Comparison of ENCODE assay signal across 12 cellular contexts in genomic region chr1:3417082-3417728, GRCh38. TPM values are rescaled to one million over a fixed set of nuclear protein-coding genes. Genes with fewer than 3 reads are reported as not detected.
A peak's percentile ranks its signal among the peaks of the same experiment; 100 is the strongest.
DNase-seq lines count a peak whose midpoint lies in the region; ATAC-seq and TF ChIP-seq lines count a peak whose summit lies in the region.
"Had no signal": no experiment of that assay in that cellular context is flagged by ENCODE, and none has a peak within 500 bp of the region (broad histone marks: within the 10 kb centered on the region; RNA-seq: fewer than 3 reads in every experiment).

No MANE protein-coding gene starts in this region.

- peak; percentile 65 for TF ChIP-seq CTCF in KMS-11 (conservative IDR thresholded peaks at IDR 0.05; ENCODE audit: low read depth, low read length)
- TF ChIP-seq CTCF in cardiac fibroblast (IDR thresholded peaks at IDR 0.05; ENCODE audit: low read depth, low read length), result peak; percentile 28
- TF ChIP-seq CTCF in neural progenitor cell (IDR thresholded peaks at IDR 0.05), result peak; percentile 67

- H3K9ac ChIP-seq in KMS-11 (no peak overlapping the region), neural progenitor cell (no peak overlapping the region)

- H3K4me2 ChIP-seq in KMS-11, result no peak overlapping the region
- H3K4me2 ChIP-seq in neural progenitor cell, result no peak overlapping the region

- H3K36me3 ChIP-seq in KMS-11 (ENCODE audit: insufficient read depth) (no peaks in the 10 kb centered on the region), neural progenitor cell (no peaks in the 10 kb centered on the region)

- DNase-seq in DMS53 (lab: John Stamatoyannopoulos, UW), result peak; percentile 15
- DNase-seq in DMS53 treated with DMSO at 0.1 percent for 48 hours (lab: John Stamatoyannopoulos, UW; ENCODE audit: unreplicated experiment), result no peak
- DNase-seq in cardiac fibroblast (ENCODE audit: low read depth in 2 of 2), result peak in 1 of 2 donors; percentile 13
- DNase-seq in neural progenitor cell (ENCODE audit: low spot score), result no peak
- DNase-seq in activated T-helper 2 cell treated with anti-CD3 and anti-CD28 coated beads, Interferon-gamma antibody, Interleukin-2, Interleukin-4, amounts not matched to agents 10 μg/mL and 5 μg/mL and 100 μg/mL, durations not matched to agents 14 hours and 24 hours and 36 hours (ENCODE audit: low spot score), result no peak
- DNase-seq: naive thymus-derived CD4-positive, alpha-beta T cell; NCI-H1105 treated with DMSO at 0.1 percent for 48 hours had no signal

- H3K4me3 ChIP-seq in KMS-11 (IDR thresholded peaks at IDR 0.05; ENCODE audit: insufficient read depth, low read depth, low read length), result no peak overlapping the region
- H3K4me3 ChIP-seq in cardiac fibroblast (replicated peaks in 1 of 2; ENCODE audit: low read depth in 2 of 2, low read length in 2 of 2), result no peak overlapping the region
- no peak overlapping the region for H3K4me3 ChIP-seq in neural progenitor cell

- H3K9me3 ChIP-seq in neural progenitor cell (ENCODE audit: low read depth), result no peaks in the 10 kb centered on the region

- peaks cover 11% of the 10 kb centered on the region for H3K9me3 Mint-ChIP-seq in neural progenitor cell
- no peaks in the 10 kb centered on the region for H3K9me3 Mint-ChIP-seq in activated T-helper 2 cell treated with anti-CD3 and anti-CD28 coated beads, Interferon-gamma antibody, Interleukin-2, Interleukin-4, amounts not matched to agents 10 μg/mL and 5 μg/mL and 100 μg/mL, durations not matched to agents 14 hours and 24 hours and 36 hours

- H3K79me2 ChIP-seq in KMS-11 (ENCODE audit: insufficient read depth, low read depth) (no peaks in the 10 kb centered on the region), neural progenitor cell (ENCODE audit: low read depth) (no peaks in the 10 kb centered on the region)

- peaks cover 6% of the 10 kb centered on the region for H3K27me3 Mint-ChIP-seq in neural progenitor cell (ENCODE audit: insufficient read depth, low read depth)
- no peaks in the 10 kb centered on the region for H3K27me3 Mint-ChIP-seq in activated T-helper 2 cell treated with anti-CD3 and anti-CD28 coated beads, Interferon-gamma antibody, Interleukin-2, Interleukin-4, amounts not matched to agents 10 μg/mL and 5 μg/mL and 100 μg/mL, durations not matched to agents 14 hours and 24 hours and 36 hours (ENCODE audit: low read depth)

- H3K36me3 Mint-ChIP-seq in neural progenitor cell, result peaks cover 6% of the 10 kb centered on the region
- no peaks in the 10 kb centered on the region for H3K36me3 Mint-ChIP-seq in activated T-helper 2 cell treated with anti-CD3 and anti-CD28 coated beads, Interferon-gamma antibody, Interleukin-2, Interleukin-4, amounts not matched to agents 10 μg/mL and 5 μg/mL and 100 μg/mL, durations not matched to agents 14 hours and 24 hours and 36 hours (ENCODE audit: low read depth)
- H3K36me3 Mint-ChIP-seq: stimulated activated effector memory CD8-positive, alpha-beta T cell treated with anti-CD3 and anti-CD28 coated beads, Interleukin-12 subunit alpha, Interleukin-12 subunit beta, amount 100 ng/mL, for 72 hours had no signal

- H3K27ac Mint-ChIP-seq in neural progenitor cell, result no peak overlapping the region
- no peak overlapping the region for H3K27ac Mint-ChIP-seq in activated T-helper 2 cell treated with anti-CD3 and anti-CD28 coated beads, Interferon-gamma antibody, Interleukin-2, Interleukin-4, amounts not matched to agents 10 μg/mL and 5 μg/mL and 100 μg/mL, durations not matched to agents 14 hours and 24 hours and 36 hours
- H3K27ac Mint-ChIP-seq: stimulated activated effector memory CD8-positive, alpha-beta T cell treated with anti-CD3 and anti-CD28 coated beads, Interleukin-12 subunit alpha, Interleukin-12 subunit beta, amount 100 ng/mL, for 72 hours; T-helper 2 cell treated with Interferon-gamma antibody and Interleukin-4, amounts not matched to agents 5 μg/mL and 100 μg/mL, for 36 hours had no signal

- H3K27ac ChIP-seq in KMS-11, result no peak overlapping the region
- no peak overlapping the region for H3K27ac ChIP-seq in neural progenitor cell

- H3K4me3 Mint-ChIP-seq in neural progenitor cell, result no peak overlapping the region
- no peak overlapping the region for H3K4me3 Mint-ChIP-seq in activated T-helper 2 cell treated with anti-CD3 and anti-CD28 coated beads, Interferon-gamma antibody, Interleukin-2, Interleukin-4, amounts not matched to agents 10 μg/mL and 5 μg/mL and 100 μg/mL, durations not matched to agents 14 hours and 24 hours and 36 hours (ENCODE audit: low read depth)
- H3K4me3 Mint-ChIP-seq: naive thymus-derived CD4-positive, alpha-beta T cell; stimulated activated effector memory CD8-positive, alpha-beta T cell treated with anti-CD3 and anti-CD28 coated beads, Interleukin-12 subunit alpha, Interleukin-12 subunit beta, amount 100 ng/mL, for 72 hours; T-helper 2 cell treated with Interferon-gamma antibody and Interleukin-4, amounts not matched to agents 5 μg/mL and 100 μg/mL, for 36 hours had no signal

- ATAC-seq in HG03159 (IDR thresholded peaks at IDR 0.05; ENCODE audit: unreplicated experiment) (no peak), GM21360 (IDR thresholded peaks at IDR 0.05; ENCODE audit: unreplicated experiment) (no peak)
- ATAC-seq: naive thymus-derived CD4-positive, alpha-beta T cell; stimulated activated effector memory CD8-positive, alpha-beta T cell treated with anti-CD3 and anti-CD28 coated beads, Interleukin-12 subunit alpha, Interleukin-12 subunit beta, amount 100 ng/mL, for 72 hours had no signal

- peaks cover 9% of the 10 kb centered on the region for H3K4me1 Mint-ChIP-seq in neural progenitor cell
- H3K4me1 Mint-ChIP-seq in activated T-helper 2 cell treated with anti-CD3 and anti-CD28 coated beads, Interferon-gamma antibody, Interleukin-2, Interleukin-4, amounts not matched to agents 10 μg/mL and 5 μg/mL and 100 μg/mL, durations not matched to agents 14 hours and 24 hours and 36 hours (ENCODE audit: low read depth), result no peaks in the 10 kb centered on the region

- H3K4me1 ChIP-seq in KMS-11 (ENCODE audit: low read depth, poor library complexity, severe bottlenecking) (no peaks in the 10 kb centered on the region), neural progenitor cell (no peaks in the 10 kb centered on the region)

- H4K20me1 ChIP-seq in KMS-11 (ENCODE audit: insufficient read depth), result no peaks in the 10 kb centered on the region
- H4K20me1 ChIP-seq in neural progenitor cell (ENCODE audit: low read depth), result no peaks in the 10 kb centered on the region

- H3F3A ChIP-seq in neural progenitor cell (ENCODE audit: low read depth), result no peaks in the 10 kb centered on the region

- intact Hi-C loops in activated T-helper 2 cell treated with anti-CD3 and anti-CD28 coated beads, Interferon-gamma antibody, Interleukin-2, Interleukin-4, amounts not matched to agents 10 μg/mL and 5 μg/mL and 100 μg/mL, durations not matched to agents 14 hours and 24 hours and 36 hours (cut with micrococcal nuclease), result no loop called here

- H2AFZ ChIP-seq in KMS-11 (ENCODE audit: low read depth), result no peak overlapping the region
- no peak overlapping the region for H2AFZ ChIP-seq in neural progenitor cell (replicated peaks)

- H3K27me3 ChIP-seq in KMS-11 (ENCODE audit: insufficient read depth, low read depth) (peaks cover 64% of the 10 kb centered on the region), neural progenitor cell (no peaks in the 10 kb centered on the region)

RNA-seq across cellular contexts. Expression of gene ARHGEF16, which starts 37.3 kb away (rescaled TPM):
- total RNA-seq in neural progenitor cell (ENCODE audit: low replicate concordance), result 1.3 and 7.8 TPM in 2 replicates
- not detected in 2 replicates for total RNA-seq in activated T-helper 2 cell treated with anti-CD3 and anti-CD28 coated beads, Interferon-gamma antibody, Interleukin-2, Interleukin-4, amounts not matched to agents 10 μg/mL and 5 μg/mL and 100 μg/mL, durations not matched to agents 14 hours and 24 hours and 36 hours
